In genomic region chr1:177170756-177171535, GRCh38 we compare ENCODE assay signal across 8 cellular contexts. TPM values are rescaled to one million over a fixed set of nuclear protein-coding genes. Genes with fewer than 3 reads are reported as not detected.
DNase-seq lines count a peak whose midpoint lies in the region; ATAC-seq and TF ChIP-seq lines count a peak whose summit lies in the region.

Gene BRINP2 (plus strand): TSS chr1:177170958. CDS start chr1:177229877, 58,919 bp downstream.

- peaks cover 4% of the 10 kb centered on the region; the same call in 2 of the 3 replicates for H3K4me1 Mint-ChIP-seq in GM23338

- H3K9me3 Mint-ChIP-seq in GM23338: no peaks in the 10 kb centered on the region

- intact Hi-C loops in colonic mucosa (cut with DNase I): no loop called here

- peak in 13 of 14 donors; percentile 40 to 92 (median 77) for DNase-seq in C1 segment of cervical spinal cord (lab: John Stamatoyannopoulos, UW)
- peak; percentile 95 for DNase-seq in GM23338 (ENCODE audit: low spot score)
- DNase-seq in NCI-H2171 treated with DMSO at 0.1 percent for 48 hours (lab: John Stamatoyannopoulos, UW): peak; percentile 57
- peak; percentile 24 for DNase-seq in colonic mucosa
- peak; percentile 43 to 45 for DNase-seq in lung microvascular endothelial cell (ENCODE audit: low read depth in 2 of 2)

- peak within 1 kb of the TSS; percentile 84 for H2AFZ ChIP-seq in GM23338

- H3K4me3 Mint-ChIP-seq in GM23338: no peak within 1 kb of the TSS

- no peak within 1 kb of the TSS for H3K9ac ChIP-seq in colonic mucosa (ENCODE audit: low read depth in 2 of 2, low read length in 2 of 2)

- WGBS in urinary bladder: 2% methylated on average over 49 of the region's 49 CpGs

- TF ChIP-seq CTCF in GM23338 (conservative IDR thresholded peaks at IDR 0.05; ENCODE audit: low read depth in 2 of 2): no peak
- TF ChIP-seq CTCF in colonic mucosa (IDR thresholded peaks at IDR 0.05): no peak

- H3F3A ChIP-seq in GM23338 (replicated peaks; ENCODE audit: low read depth): no peaks in the 10 kb centered on the region

- peak; percentile 98 for ATAC-seq in GM23338
- no peak for ATAC-seq in HG02852 (IDR thresholded peaks at IDR 0.05; ENCODE audit: unreplicated experiment)
- ATAC-seq in HG03175 (IDR thresholded peaks at IDR 0.05; ENCODE audit: unreplicated experiment): no peak

- peaks cover 12% of the 10 kb centered on the region for H3K4me1 ChIP-seq in GM23338 (ENCODE audit: insufficient read depth)
- H3K4me1 ChIP-seq in colonic mucosa: no peaks in the 10 kb centered on the region
- H3K4me1 ChIP-seq in urinary bladder (ENCODE audit: insufficient read depth): no peaks in the 10 kb centered on the region

- H3K79me2 ChIP-seq in GM23338 (replicated peaks; ENCODE audit: insufficient read depth): no peaks in the 10 kb centered on the region

- no peaks in the 10 kb centered on the region for H3K36me3 Mint-ChIP-seq in GM23338 (ENCODE audit: low read depth)

- H3K27me3 Mint-ChIP-seq in GM23338 (ENCODE audit: insufficient read depth, low read depth, poor library complexity): peaks cover 3% of the 10 kb centered on the region

- H3K9me2 ChIP-seq in GM23338 (ENCODE audit: insufficient read depth): no peaks in the 10 kb centered on the region

- H4K20me1 ChIP-seq in GM23338 (replicated peaks; ENCODE audit: insufficient read depth): peaks cover 5% of the 10 kb centered on the region; the same call in 1 of the 2 replicates

- no peak within 1 kb of the TSS for H3K27ac Mint-ChIP-seq in GM23338

- H3K27me3 ChIP-seq in GM23338 (ENCODE audit: insufficient read depth) (peaks cover 97% of the 10 kb centered on the region), colonic mucosa (peaks cover 36% of the 10 kb centered on the region)

- no peaks in the 10 kb centered on the region for H3K36me3 ChIP-seq in GM23338 (ENCODE audit: insufficient read depth)
- H3K36me3 ChIP-seq in colonic mucosa: no peaks in the 10 kb centered on the region
- no peaks in the 10 kb centered on the region for H3K36me3 ChIP-seq in urinary bladder (ENCODE audit: insufficient read depth)

- H3K9me3 ChIP-seq in colonic mucosa: no peaks in the 10 kb centered on the region

- peak within 1 kb of the TSS; percentile 72 for H3K4me3 ChIP-seq in GM23338
- peak within 1 kb of the TSS; percentile 13 for H3K4me3 ChIP-seq in colonic mucosa
- H3K4me3 ChIP-seq in urinary bladder (ENCODE audit: low read depth, low read length): peak within 1 kb of the TSS; percentile 17

- H3K4me2 ChIP-seq in GM23338: peak within 1 kb of the TSS; percentile 83

- H3K27ac ChIP-seq in GM23338 (ENCODE audit: low read depth) (no peak within 1 kb of the TSS), colonic mucosa (no peak within 1 kb of the TSS), urinary bladder (ENCODE audit: low read depth) (no peak within 1 kb of the TSS)

TF ChIP-seq in GM23338, 12 proteins besides CTCF, POLR2A, EP300 and RAD21:
- TF ChIP-seq JUNB (IDR thresholded peaks at IDR 0.05; ENCODE audit: unreplicated experiment) (no peak), NANOG (IDR thresholded peaks at IDR 0.05; ENCODE audit: borderline replicate concordance) (no peak), ZNF114 (CRISPR knock-in tag; IDR thresholded peaks at IDR 0.05) (no peak), ZNF331 (CRISPR knock-in tag; IDR thresholded peaks at IDR 0.05; ENCODE audit: low read depth) (no peak), POLR2AphosphoS5 (IDR thresholded peaks at IDR 0.05; ENCODE audit: low read depth) (peak; percentile 59), EZH2 (IDR thresholded peaks at IDR 0.05; ENCODE audit: low read depth, unreplicated experiment) (peak; percentile 70)

RNA-seq across cellular contexts. Expression of gene BRINP2, which starts in this region (rescaled TPM):
- 0.16 and 0.52 TPM in 2 replicates for total RNA-seq in GM23338 (2014; rRNA removed; shearing (Covaris generic))
- polyA plus RNA-seq in GM23338 (2016; fragmentation: Nextera tagmentation; extraction: Ambion mirVana): 0.10 and 0.30 TPM in 2 replicates
- total RNA-seq in colonic mucosa: not detected
- not detected in 2 replicates for total RNA-seq in lung microvascular endothelial cell
- total RNA-seq in urinary bladder: 0.90 TPM
- polyA plus RNA-seq in urinary bladder: 0.25 TPM

Comparison
In these comparisons a context has a peak if more than half of its experiments do, and no peak if none do; other contexts are left out.
1. Peak in DNase-seq, ATAC-seq, H3K4me3 ChIP-seq and H3K4me2 ChIP-seq in GM23338; RNA of the gene not detected or under 1 TPM.
2. Peak in DNase-seq and H3K4me3 ChIP-seq in colonic mucosa; RNA of the gene not detected or under 1 TPM.
3. Peak in DNase-seq in lung microvascular endothelial cell; RNA of the gene not detected or under 1 TPM.
4. DNase-seq: peak in every context shown above with its lines; median percentile 95 in GM23338; 77 in C1 segment of cervical spinal cord; 57 in NCI-H2171 treated with DMSO at 0.1 percent for 48 hours; 44 in lung microvascular endothelial cell; 24 in colonic mucosa.
5. H3K4me3 ChIP-seq: peak in every context shown above with its lines; median percentile 72 in GM23338; 17 in urinary bladder; 13 in colonic mucosa.